In genomic region chr22:17436981-17437410, GRCh38 we compare ENCODE assay signal across 13 cellular contexts.
DNase-seq lines count a peak whose midpoint lies in the region; TF ChIP-seq lines count a peak whose summit lies in the region.
"Had no signal": no experiment of that assay in that cellular context is flagged by ENCODE, and none has a peak within 500 bp of the region (broad histone marks: within the 10 kb centered on the region; RNA-seq: fewer than 3 reads in every experiment).

No MANE protein-coding gene starts in this region.

- no peaks in the 10 kb centered on the region for H3K36me3 Mint-ChIP-seq in nephron (ENCODE audit: low read depth)

- peak overlapping the region; percentile 82 to 97 (median 96) for H3K27ac Mint-ChIP-seq in nephron

- no peaks in the 10 kb centered on the region for H3K36me3 ChIP-seq in A673 (ENCODE audit: insufficient read depth, low read length, poor library complexity, severe bottlenecking)
- no peaks in the 10 kb centered on the region for H3K36me3 ChIP-seq in vagina

- no peak for TF ChIP-seq CTCF in A673 (conservative IDR thresholded peaks at IDR 0.05; ENCODE audit: low read depth, low read length)
- TF ChIP-seq CTCF in nephron (IDR thresholded peaks at IDR 0.05; ENCODE audit: unreplicated experiment in 3 of 3), result no peak
- no peak for TF ChIP-seq CTCF in vagina (IDR thresholded peaks at IDR 0.05)

- H3K27me3 ChIP-seq in A673 (replicated peaks; ENCODE audit: insufficient read depth, low read depth, low read length, poor library complexity), result no peaks in the 10 kb centered on the region
- no peaks in the 10 kb centered on the region for H3K27me3 ChIP-seq in vagina

- no peaks in the 10 kb centered on the region for H3K9me3 Mint-ChIP-seq in nephron

- CTCF ChIA-PET in A673 (lab: Charles Lee), result interaction anchor here (0.8 kb wide), 1 partner anchor 64 kb away, joined by 3 read pairs; no protein-coding TSS in a partner anchor

- H3K4me1 ChIP-seq in A673 (ENCODE audit: insufficient read depth, low read length, poor library complexity, severe bottlenecking) (peaks cover 15% of the 10 kb centered on the region), vagina (no peaks in the 10 kb centered on the region)

- intact Hi-C loops in A673 (cut with micrococcal nuclease; ENCODE audit: unreplicated experiment), result no loop called here
- intact Hi-C loops in vagina (cut with DNase I), result no loop called here

- H3K27me3 Mint-ChIP-seq in nephron (ENCODE audit: low read depth), result no peaks in the 10 kb centered on the region

- no TSS peak for BruUV-seq in A673 (replicated peaks; lab: Mats Ljungman, UMichigan)

- TF ChIP-seq POLR2A in vagina (IDR thresholded peaks at IDR 0.05), result no peak

- H3K9me3 ChIP-seq in A673 (ENCODE audit: low read depth, low read length, poor library complexity, severe bottlenecking) (no peaks in the 10 kb centered on the region), vagina (no peaks in the 10 kb centered on the region)

- H3K4me3 Mint-ChIP-seq in nephron, result peak overlapping the region; percentile 51 to 73 (median 61)

- peak overlapping the region; percentile 57 for H3K27ac ChIP-seq in A673 (ENCODE audit: low read depth, low read length, poor library complexity, severe bottlenecking)
- H3K27ac ChIP-seq in vagina, result no peak overlapping the region
- H3K27ac ChIP-seq: RWPE1, VCaP had no signal

- POLR2A ChIA-PET in A673 (lab: Charles Lee; ENCODE audit: low non-redundant PET), result interaction anchor here (0.6 kb wide), 1 partner anchor 18 kb away, joined by 3 read pairs; no protein-coding TSS in a partner anchor

- peaks cover 60% of the 10 kb centered on the region for H3K4me1 Mint-ChIP-seq in nephron

- H3K4me3 ChIP-seq in A673 (ENCODE audit: low read depth, low read length, poor library complexity, severe bottlenecking), result no peak overlapping the region
- H3K4me3 ChIP-seq in vagina, result no peak overlapping the region

- no peak for DNase-seq in A673 (ENCODE audit: low spot score)
- DNase-seq in NCI-H69 (lab: John Stamatoyannopoulos, UW), result peak; percentile 58
- peak; percentile 50 for DNase-seq in foreskin melanocyte
- DNase-seq in activated naive CD4-positive, alpha-beta T cell treated with anti-CD3 and anti-CD28 coated beads, Interleukin-2, amount 50 U/mL, for 16 hours, result no peak
- no peak for DNase-seq in vagina (ENCODE audit: extremely low spot score in 2 of 2)
- no peak for DNase-seq in SW 1271 (lab: John Stamatoyannopoulos, UW)
- no peak for DNase-seq in 8988T
- DNase-seq: activated T-cell treated with anti-CD3 and anti-CD28 coated beads, Interleukin-2, amount 50 U/mL, for 1 hour; aorta; NCI-H446 had no signal

Comparison
In these comparisons a context has a peak if more than half of its experiments do, and no peak if none do; other contexts are left out.
1. DNase-seq: peak in NCI-H69 (single experiment) and foreskin melanocyte (single experiment); none in A673 (single experiment), activated naive CD4-positive, alpha-beta T cell treated with anti-CD3 and anti-CD28 coated beads, Interleukin-2, amount 50 U/mL, for 16 hours (single experiment), vagina (0 of 2), SW 1271 (0 of 2) and 8988T (single experiment).